Comparison of ENCODE assay signal across 31 cellular contexts in the genomic region with DNA sequence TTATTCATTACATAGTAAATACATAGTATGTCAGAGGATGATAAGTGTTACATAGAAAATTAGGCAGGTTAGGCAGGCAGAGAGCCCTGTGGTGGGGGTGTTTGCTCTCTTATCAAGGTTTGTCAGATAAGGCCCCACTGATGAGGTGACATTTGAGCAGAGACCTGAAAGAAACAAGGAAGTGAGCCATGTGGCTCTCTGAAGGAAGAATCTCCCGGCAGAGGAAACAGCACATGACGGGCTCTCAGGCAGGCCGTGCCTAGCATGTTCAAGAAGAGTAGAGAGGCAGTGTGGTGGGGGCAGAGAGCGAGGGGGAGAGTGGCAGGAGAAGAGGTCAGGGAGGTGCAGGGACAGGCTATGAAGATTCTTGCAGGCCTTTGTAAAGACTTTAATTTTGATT.
"Had no signal": no experiment of that assay in that cellular context is flagged by ENCODE, and none has a peak within 500 bp of the region (broad histone marks: within the 10 kb centered on the region; RNA-seq: fewer than 3 reads in every experiment).

No MANE protein-coding gene starts in this region.

- H3K4me1 Mint-ChIP-seq: activated CD4-positive, alpha-beta T cell treated with anti-CD3 and anti-CD28 coated beads, Interleukin-2, amount 10 ng/mL, durations not matched to agents 24 days and 14 days; activated naive CD8-positive, alpha-beta T cell treated with anti-CD3 and anti-CD28 coated beads for 36 hours; activated T-helper 17 cell treated with anti-CD3 and anti-CD28 coated beads, Interleukin-2, amount 50 U/mL, for 72 hours; central memory CD8-positive, alpha-beta T cell had no signal

- H3K36me3 ChIP-seq: ascending aorta, cardiac muscle cell, SJCRH30 had no signal

- H3K27ac Mint-ChIP-seq: activated CD4-positive, alpha-beta T cell treated with anti-CD3 and anti-CD28 coated beads, Interleukin-2, amount 10 ng/mL, durations not matched to agents 24 days and 14 days; activated CD8-positive, alpha-beta T cell treated with anti-CD3 and anti-CD28 coated beads for 36 hours; activated naive CD8-positive, alpha-beta T cell treated with anti-CD3 and anti-CD28 coated beads for 36 hours; activated T-cell treated with anti-CD3 and anti-CD28 coated beads, Interleukin-2, amount 50 U/mL, for 72 hours; activated T-helper 17 cell treated with anti-CD3 and anti-CD28 coated beads, Interleukin-2, amount 50 U/mL, for 72 hours had no signal

- H3K27ac ChIP-seq: ascending aorta, cardiac muscle cell, SJCRH30, SK-N-MC had no signal

- H3K4me1 ChIP-seq: ascending aorta, SJCRH30 had no signal

- ATAC-seq: activated CD8-positive, alpha-beta T cell treated with anti-CD3 and anti-CD28 coated beads for 36 hours; activated T-cell treated with anti-CD3 and anti-CD28 coated beads, Interleukin-2, amount 50 U/mL, for 72 hours; activated T-helper 17 cell treated with anti-CD3 and anti-CD28 coated beads, Interleukin-2, amount 50 U/mL, for 72 hours had no signal

- H3K36me3 Mint-ChIP-seq: activated naive CD8-positive, alpha-beta T cell treated with anti-CD3 and anti-CD28 coated beads for 36 hours had no signal

- H3K4me3 ChIP-seq: ascending aorta, cardiac muscle cell, SJCRH30, SK-N-MC had no signal

- DNase-seq: activated CD4-positive, alpha-beta T cell treated with anti-CD3 and anti-CD28 coated beads, Interleukin-2, amount 10 ng/mL, durations not matched to agents 24 days and 14 days; activated CD4-positive, alpha-beta T cell treated with anti-CD3 and anti-CD28 coated beads, Interleukin-2, amount 50 U/mL, for 4 hours; activated CD8-positive, alpha-beta T cell treated with anti-CD3 and anti-CD28 coated beads for 36 hours; activated effector memory CD4-positive, alpha-beta T cell treated with anti-CD3 and anti-CD28 coated beads, Interleukin-2, amount 50 U/mL, for 16 hours; activated naive CD4-positive, alpha-beta T cell; activated naive CD4-positive, alpha-beta T cell treated with anti-CD3 and anti-CD28 coated beads, Interleukin-2, amount 50 U/mL, for 16 hours; activated naive CD8-positive, alpha-beta T cell treated with anti-CD3 and anti-CD28 coated beads for 36 hours; activated T-cell treated with anti-CD3 and anti-CD28 coated beads, Interleukin-2, amount 50 U/mL, for 1 hour; activated T-cell treated with anti-CD3 and anti-CD28 coated beads, Interleukin-2, amount 50 U/mL, for 72 hours; amniotic stem cell; IMR-90; Karpas-422; KBM-7; MV-4-11; NCI-H1092; NCI-H146; NCI-H187; NCI-H2081 treated with DMSO at 0.1 percent for 48 hours; NCI-H345; NCI-H526; NCI-H748 treated with DMSO at 0.1 percent for 48 hours; NK-92 treated with Interleukin-12 subunit alpha and Interleukin-12 subunit beta, amount 100 ng/mL, for 24 hours; OCI-M1; SHP77; SJCRH30; T1000 had no signal

- H3K27me3 ChIP-seq: ascending aorta, cardiac muscle cell had no signal

- H3K9me3 Mint-ChIP-seq: activated CD4-positive, alpha-beta T cell treated with anti-CD3 and anti-CD28 coated beads, Interleukin-2, amount 10 ng/mL, durations not matched to agents 24 days and 14 days; activated CD8-positive, alpha-beta T cell treated with anti-CD3 and anti-CD28 coated beads for 36 hours; activated naive CD8-positive, alpha-beta T cell treated with anti-CD3 and anti-CD28 coated beads for 36 hours; activated T-cell treated with anti-CD3 and anti-CD28 coated beads, Interleukin-2, amount 50 U/mL, for 72 hours; activated T-helper 17 cell treated with anti-CD3 and anti-CD28 coated beads, Interleukin-2, amount 50 U/mL, for 72 hours; central memory CD8-positive, alpha-beta T cell had no signal

- H3K9me3 ChIP-seq: ascending aorta, SJCRH30 had no signal

- H3K4me3 Mint-ChIP-seq: activated CD4-positive, alpha-beta T cell treated with anti-CD3 and anti-CD28 coated beads, Interleukin-2, amount 10 ng/mL, durations not matched to agents 24 days and 14 days; activated CD8-positive, alpha-beta T cell treated with anti-CD3 and anti-CD28 coated beads for 36 hours; activated naive CD8-positive, alpha-beta T cell treated with anti-CD3 and anti-CD28 coated beads for 36 hours; activated T-cell treated with anti-CD3 and anti-CD28 coated beads, Interleukin-2, amount 50 U/mL, for 72 hours; activated T-helper 17 cell treated with anti-CD3 and anti-CD28 coated beads, Interleukin-2, amount 50 U/mL, for 72 hours; central memory CD8-positive, alpha-beta T cell had no signal
